9 cellular contexts compared by ENCODE assay signal in genomic region chr2:50401772-50402653, GRCh38.
DNase-seq lines count a peak whose midpoint lies in the region; ATAC-seq and TF ChIP-seq lines count a peak whose summit lies in the region.
"Had no signal": no experiment of that assay in that cellular context is flagged by ENCODE, and none has a peak within 500 bp of the region (broad histone marks: within the 10 kb centered on the region; RNA-seq: fewer than 3 reads in every experiment).

No MANE protein-coding gene starts in this region.

- no peaks in the 10 kb centered on the region for H3K27me3 Mint-ChIP-seq in activated CD4-positive, alpha-beta memory T cell treated with anti-CD3 and anti-CD28 coated beads for 36 hours

- no peaks in the 10 kb centered on the region for H3K36me3 Mint-ChIP-seq in activated CD4-positive, alpha-beta memory T cell treated with anti-CD3 and anti-CD28 coated beads for 36 hours
- H3K36me3 Mint-ChIP-seq: T-cell had no signal

- no peak overlapping the region for H3K4me3 ChIP-seq in right cardiac atrium (ENCODE audit: low read length)
- H3K4me3 ChIP-seq in spleen: no peak overlapping the region

- no peaks in the 10 kb centered on the region for H3K9me3 ChIP-seq in right cardiac atrium (ENCODE audit: control insufficient read depth, low read length)
- no peaks in the 10 kb centered on the region for H3K9me3 ChIP-seq in spleen

- H3K36me3 ChIP-seq in spleen: no peaks in the 10 kb centered on the region

- H3K4me1 Mint-ChIP-seq in activated CD4-positive, alpha-beta memory T cell treated with anti-CD3 and anti-CD28 coated beads for 36 hours (ENCODE audit: low read depth): no peaks in the 10 kb centered on the region
- H3K4me1 Mint-ChIP-seq: T-cell had no signal

- no peaks in the 10 kb centered on the region for H3K9me3 Mint-ChIP-seq in activated CD4-positive, alpha-beta memory T cell treated with anti-CD3 and anti-CD28 coated beads for 36 hours
- H3K9me3 Mint-ChIP-seq: T-cell had no signal

- intact Hi-C loops in activated CD4-positive, alpha-beta memory T cell treated with anti-CD3 and anti-CD28 coated beads for 36 hours (cut with micrococcal nuclease): loop anchor here (1.0 kb wide), 1 partner anchor 1456 kb away; no protein-coding TSS in a partner anchor
- intact Hi-C loops in right cardiac atrium (cut with DNase I) (loop anchor here in 2 of 4 donors (10.0 kb wide), 3 partner anchors 717 to 1457 kb away; no protein-coding TSS in a partner anchor), spleen (cut with DNase I; ENCODE audit: low total_unique reads) (loop anchor here (10.0 kb wide), 1 partner anchor 1457 kb away; no protein-coding TSS in a partner anchor)

- no peak overlapping the region for H3K4me3 Mint-ChIP-seq in activated CD4-positive, alpha-beta memory T cell treated with anti-CD3 and anti-CD28 coated beads for 36 hours
- H3K4me3 Mint-ChIP-seq: T-cell had no signal

- no peaks in the 10 kb centered on the region for H3K27me3 ChIP-seq in right cardiac atrium (ENCODE audit: control insufficient read depth, insufficient read depth)
- H3K27me3 ChIP-seq in spleen (replicated peaks in 1 of 7): peaks cover 0 to under 1% (median 0%) of the 10 kb centered on the region in 7 donors

- H3K4me1 ChIP-seq in right cardiac atrium (ENCODE audit: control insufficient read depth, insufficient read depth, low read length) (no peaks in the 10 kb centered on the region), spleen (peaks cover 0 to 7% (median 0%) of the 10 kb centered on the region in 6 donors)

- DNase-seq in Ammon's horn (ENCODE audit: low spot score) (peak; percentile 72), NCI-H2107 (lab: John Stamatoyannopoulos, UW) (peak; percentile 21), right cardiac atrium (peak in 1 of 3 donors; percentile 16), spleen (no peak), cerebellar nuclear complex (lab: John Stamatoyannopoulos, UW) (no peak)
- DNase-seq in activated CD4-positive, alpha-beta memory T cell treated with anti-CD3 and anti-CD28 coated beads for 36 hours: peak; percentile 42

- 2% methylated on average over 7 of the region's 7 CpGs for WGBS in right cardiac atrium
- 1 to 3% (median 2%) methylated on average over 7 of the region's 7 CpGs for WGBS in spleen, 5 donors

- ATAC-seq in GM18502 (IDR thresholded peaks at IDR 0.05; ENCODE audit: poor library complexity, unreplicated experiment) (peak; percentile 80), HG03025 (IDR thresholded peaks at IDR 0.05; ENCODE audit: low FRiP score, unreplicated experiment) (peak; percentile 64), right cardiac atrium (peak; percentile 41 to 70)
- ATAC-seq: T-cell had no signal

- peak in 10 of 11 experiments; percentile 29 to 68 (median 56) for TF ChIP-seq CTCF in spleen (IDR thresholded peaks at IDR 0.05 in 8 of 11, conservative IDR thresholded peaks at IDR 0.05 in 3 of 11)

- POLR2A ChIA-PET in activated CD4-positive, alpha-beta memory T cell treated with anti-CD3 and anti-CD28 coated beads for 36 hours (lab: Charles Lee): no interaction called here

- no peak for TF ChIP-seq POLR2A in spleen (IDR thresholded peaks at IDR 0.05)

- H3K27ac ChIP-seq in right cardiac atrium (ENCODE audit: low read length) (no peak overlapping the region), spleen (no peak overlapping the region)

- CTCF ChIA-PET in activated CD4-positive, alpha-beta memory T cell treated with anti-CD3 and anti-CD28 coated beads for 36 hours (lab: Charles Lee): interaction anchor here (0.7 to 1.9 kb wide), 5 partner anchors 10 to 1456 kb away, joined by 3 to 6 read pairs (median 4); no protein-coding TSS in a partner anchor

- no peak overlapping the region for H3K27ac Mint-ChIP-seq in activated CD4-positive, alpha-beta memory T cell treated with anti-CD3 and anti-CD28 coated beads for 36 hours
- H3K27ac Mint-ChIP-seq: T-cell had no signal

Comparison
In these comparisons a context has a peak if more than half of its experiments do, and no peak if none do; other contexts are left out.
1. DNase-seq: peak in Ammon's horn (single experiment), NCI-H2107 (single experiment) and activated CD4-positive, alpha-beta memory T cell treated with anti-CD3 and anti-CD28 coated beads for 36 hours (single experiment); none in spleen (single experiment) and cerebellar nuclear complex (0 of 2).
2. Peak in every context shown above with its lines, with median percentiles within 50 percentile points of each other: ATAC-seq.